In the genomic region with DNA sequence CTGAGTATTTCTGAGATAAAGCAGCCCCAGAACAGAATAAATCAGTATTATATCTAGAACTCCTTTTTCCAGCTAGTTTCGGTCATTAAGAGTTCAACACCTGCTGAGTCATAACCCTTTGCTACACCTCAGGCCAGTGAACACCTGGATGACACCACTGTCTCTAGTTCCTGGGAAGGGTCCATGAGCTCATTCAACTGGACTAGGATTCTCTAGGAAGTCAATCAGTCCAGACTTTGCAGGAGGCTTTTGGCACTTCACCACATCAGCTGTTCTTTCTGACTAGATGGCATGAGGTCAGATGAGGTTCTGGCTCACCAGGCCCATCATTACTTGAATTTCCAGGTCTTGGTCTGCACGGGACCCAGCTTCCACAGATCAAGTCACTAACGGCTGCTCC, we compare ENCODE assay signal across 22 cellular contexts. TPM values are rescaled to one million over a fixed set of nuclear protein-coding genes. Genes with fewer than 3 reads are reported as not detected.
DNase-seq lines count a peak whose midpoint lies in the region; FAIRE-seq and TF ChIP-seq lines count a peak whose summit lies in the region.
"Had no signal": no experiment of that assay in that cellular context is flagged by ENCODE, and none has a peak within 500 bp of the region (broad histone marks: within the 10 kb centered on the region; RNA-seq: fewer than 3 reads in every experiment).

No MANE protein-coding gene starts in this region.

- TF ChIP-seq CTCF in MCF 10A (IDR thresholded peaks at IDR 0.05; ENCODE audit: unreplicated experiment) (no peak), breast epithelium (IDR thresholded peaks at IDR 0.05) (no peak), mammary epithelial cell (conservative IDR thresholded peaks at IDR 0.05 in 1 of 2, IDR thresholded peaks at IDR 0.05 in 1 of 2; ENCODE audit: extremely low read depth in 1 of 2, insufficient read depth in 1 of 2, low read depth in 1 of 2, low read length in 2 of 2) (no peak), keratinocyte (optimal IDR thresholded peaks at IDR 0.05 in 1 of 3, IDR thresholded peaks at IDR 0.05 in 1 of 3, conservative IDR thresholded peaks at IDR 0.05 in 1 of 3; ENCODE audit: extremely low read depth in 1 of 3, insufficient read depth in 2 of 3, low read length in 3 of 3) (no peak)

- H3K27me3 ChIP-seq in breast epithelium, result no peaks in the 10 kb centered on the region
- H3K27me3 ChIP-seq in mammary epithelial cell (ENCODE audit: insufficient read depth, low read length), result no peaks in the 10 kb centered on the region
- H3K27me3 ChIP-seq in keratinocyte (ENCODE audit: control insufficient read depth, extremely low read depth, insufficient read depth, low read length), result no peaks in the 10 kb centered on the region

- H3K9me3 ChIP-seq in breast epithelium (peaks cover 0 to 5% of the 10 kb centered on the region in 2 donors), mammary epithelial cell (replicated peaks; ENCODE audit: insufficient read depth, low read length) (peaks cover 3% of the 10 kb centered on the region), keratinocyte (ENCODE audit: control insufficient read depth, low read depth, low read length) (no peaks in the 10 kb centered on the region)
- H3K9me3 ChIP-seq: HAP-1 had no signal

- H3K4me1 ChIP-seq in breast epithelium (no peaks in the 10 kb centered on the region), mammary epithelial cell (ENCODE audit: insufficient read depth, low read length) (no peaks in the 10 kb centered on the region), keratinocyte (ENCODE audit: control insufficient read depth, extremely low read depth, insufficient read depth, low read length) (peaks cover 17% of the 10 kb centered on the region)
- H3K4me1 ChIP-seq: A549, HAP-1 had no signal

- TF ChIP-seq POLR2A in breast epithelium (IDR thresholded peaks at IDR 0.05), result no peak

- CTCF ChIA-PET in MCF 10A (lab: Yijun Ruan, JAX), result interaction anchor here (0.7 to 1.2 kb wide), 2 partner anchors 12 to 253 kb away, joined by 3 read pairs; no protein-coding TSS in a partner anchor
- CTCF ChIA-PET in mammary epithelial cell (lab: Charles Lee; ENCODE audit: low non-redundant PET), result no interaction called here

- H2AFZ ChIP-seq in mammary epithelial cell (ENCODE audit: low read depth, low read length) (no peak overlapping the region), keratinocyte (ENCODE audit: control insufficient read depth, low read length) (no peak overlapping the region)
- H2AFZ ChIP-seq: GM23248 had no signal

- H4K20me1 ChIP-seq in mammary epithelial cell (ENCODE audit: insufficient read depth, low read length) (no peaks in the 10 kb centered on the region), keratinocyte (ENCODE audit: control insufficient read depth, extremely low read depth, insufficient read depth, low read length) (no peaks in the 10 kb centered on the region)

- H3K27ac ChIP-seq in breast epithelium, result no peak overlapping the region
- H3K27ac ChIP-seq in mammary epithelial cell (ENCODE audit: insufficient read depth, low read depth, low read length), result no peak overlapping the region
- H3K27ac ChIP-seq in keratinocyte (ENCODE audit: control insufficient read depth, insufficient read depth, low read length), result no peak overlapping the region
- H3K27ac ChIP-seq: 22Rv1, A549, C4-2B, GM23248, HL-60 had no signal

- dilution Hi-C loops in mammary epithelial cell (cut with HindIII; ENCODE audit: low sequenced_read_pairs), result no loop called here
- dilution Hi-C loops in keratinocyte (cut with MboI; ENCODE audit: extremely low pct_ligation_motif_present, low sequenced_read_pairs), result no loop called here

- DNase-seq in MCF 10A (ENCODE audit: unreplicated experiment), result peak; percentile 20
- DNase-seq in breast epithelium (ENCODE audit: low spot score in 2 of 2), result no peak
- DNase-seq in mammary epithelial cell, result peak; percentile 31
- no peak for DNase-seq in keratinocyte (ENCODE audit: low read depth, low spot score)
- DNase-seq in urothelium cell line (ENCODE audit: low spot score), result no peak
- DNase-seq in stimulated activated CD4-positive, alpha-beta T cell treated with anti-CD3 and anti-CD28 coated beads, Interleukin-1b, Interleukin-23, amount 100 ng/mL, for 48 hours, result no peak
- no peak for DNase-seq in NCI-H226
- no peak for DNase-seq in effector CD8-positive, alpha-beta T cell (lab: John Stamatoyannopoulos, UW)
- DNase-seq: AML-193; CD4-positive, alpha-beta memory T cell; GM23248 had no signal

- POLR2A ChIA-PET in MCF 10A (lab: Yijun Ruan, JAX), result no interaction called here

- no peak overlapping the region for H3K27ac Mint-ChIP-seq in MCF 10A (ENCODE audit: low read depth, unreplicated experiment)
- H3K27ac Mint-ChIP-seq: CD4-positive, alpha-beta memory T cell had no signal

- intact Hi-C loops in MCF 10A (cut with micrococcal nuclease) (no loop called here), breast epithelium (cut with DNase I; ENCODE audit: low total_unique reads) (no loop called here), mammary epithelial cell (cut with micrococcal nuclease) (no loop called here)

- H3K79me2 ChIP-seq in mammary epithelial cell (ENCODE audit: insufficient read depth, low read length) (no peaks in the 10 kb centered on the region), keratinocyte (ENCODE audit: control insufficient read depth, insufficient read depth, low read length) (no peaks in the 10 kb centered on the region)

- H3K4me2 ChIP-seq in mammary epithelial cell (ENCODE audit: insufficient read depth, low read depth, low read length) (no peak overlapping the region), keratinocyte (ENCODE audit: control insufficient read depth, extremely low read depth, insufficient read depth, low read depth, low read length) (no peak overlapping the region)
- H3K4me2 ChIP-seq: A549 had no signal

- H3K4me3 ChIP-seq in breast epithelium, result no peak overlapping the region
- no peak overlapping the region for H3K4me3 ChIP-seq in mammary epithelial cell (replicated peaks in 1 of 3; ENCODE audit: insufficient read depth in 1 of 3, low read depth in 2 of 3, low read length in 3 of 3)
- no peak overlapping the region for H3K4me3 ChIP-seq in keratinocyte (ENCODE audit: control insufficient read depth in 2 of 3, extremely low read depth in 1 of 3, insufficient read depth in 2 of 3, low read depth in 1 of 3, low read length in 3 of 3)
- H3K4me3 ChIP-seq: A549, GM23248, HAP-1 had no signal

- H3K36me3 ChIP-seq in breast epithelium (no peaks in the 10 kb centered on the region), mammary epithelial cell (ENCODE audit: insufficient read depth, low read length) (no peaks in the 10 kb centered on the region), keratinocyte (ENCODE audit: control insufficient read depth in 2 of 2, extremely low read depth in 1 of 2, insufficient read depth in 2 of 2, low read length in 2 of 2) (no peaks in the 10 kb centered on the region)
- H3K36me3 ChIP-seq: HAP-1 had no signal

- no peaks in the 10 kb centered on the region for H3K36me3 Mint-ChIP-seq in MCF 10A (ENCODE audit: insufficient read depth, unreplicated experiment)
- H3K36me3 Mint-ChIP-seq: CD4-positive, alpha-beta memory T cell had no signal

- in situ Hi-C loops in mammary epithelial cell (cut with MboI; ENCODE audit: low sequenced_read_pairs in 2 of 2), result no loop called here

- H3K4me3 Mint-ChIP-seq in MCF 10A (ENCODE audit: unreplicated experiment), result no peak overlapping the region
- H3K4me3 Mint-ChIP-seq: CD4-positive, alpha-beta memory T cell had no signal

- H3K9me3 Mint-ChIP-seq in MCF 10A (ENCODE audit: unreplicated experiment), result peaks cover 10% of the 10 kb centered on the region

- H3K9me1 ChIP-seq in keratinocyte (ENCODE audit: control insufficient read depth, extremely low read depth, insufficient read depth, low read length), result no peaks in the 10 kb centered on the region

- peaks cover 14% of the 10 kb centered on the region for H3K4me1 Mint-ChIP-seq in MCF 10A (ENCODE audit: insufficient read depth, unreplicated experiment)
- H3K4me1 Mint-ChIP-seq: CD4-positive, alpha-beta memory T cell had no signal

- H3K9ac ChIP-seq in mammary epithelial cell (ENCODE audit: insufficient read depth, low read length) (no peak overlapping the region), keratinocyte (ENCODE audit: control insufficient read depth, extremely low read depth, insufficient read depth, low read length) (no peak overlapping the region)
- H3K9ac ChIP-seq: GM23248 had no signal

- WGBS in mammary epithelial cell (ENCODE audit: low coverage, missing lambda C conversion rate), result 55% methylated on average over 3 of the region's 3 CpGs

- no peaks in the 10 kb centered on the region for H3K27me3 Mint-ChIP-seq in MCF 10A (ENCODE audit: insufficient read depth, unreplicated experiment)
- H3K27me3 Mint-ChIP-seq: CD4-positive, alpha-beta memory T cell had no signal

- no TSS peak for BruUV-seq in MCF 10A (replicated peaks; lab: Mats Ljungman, UMichigan)
- BruUV-seq in mammary epithelial cell (replicated peaks; lab: Mats Ljungman, UMichigan), result no TSS peak

- peak; percentile 67 for FAIRE-seq in keratinocyte (lab: Jason Lieb, UNC)
- peak; percentile 63 for FAIRE-seq in urothelium cell line (lab: Jason Lieb, UNC)
- FAIRE-seq: A549, G401.6, GM12891, GM19239 had no signal

RNA-seq across cellular contexts. Expression of gene SLC39A12, which starts 11.7 kb away (rescaled TPM):
- total RNA-seq in MCF 10A (2022) (not detected in 2 replicates), breast epithelium (under 1 TPM; under 0.01 to 0.88 (median 0.16) TPM), mammary epithelial cell (not detected)
- polyA plus RNA-seq in mammary epithelial cell (not detected), keratinocyte (0.03 to 0.13 TPM (median 0.07 TPM) in 3 replicates)
- polyA minus RNA-seq in mammary epithelial cell (not detected), keratinocyte (0.07 to 0.16 TPM in 2 of 3 replicates, not detected in the other)
- not detected for polyA plus RNA-seq in keratinocyte (2011; ENCODE audit: low read depth)
- polyA plus RNA-seq in keratinocyte (2011; cell fraction: cytosol; rRNA removed), result 0.04 and 0.09 TPM in 2 replicates
- 0.07 and 0.08 TPM in 2 replicates for polyA plus RNA-seq in keratinocyte (2011; cell fraction: nucleus; rRNA removed)
- not detected in 2 replicates for polyA plus RNA-seq in keratinocyte (2012; ENCODE audit: low replicate concordance)
- not detected for polyA minus RNA-seq in keratinocyte (2011; cell fraction: cytosol; rRNA and poly(A)+ RNA removed)
- polyA minus RNA-seq in keratinocyte (2011; cell fraction: nucleus; rRNA and poly(A)+ RNA removed), result not detected in 2 replicates
- total RNA-seq: CD4-positive, alpha-beta memory T cell; GM23248; H4; HT1080 had no signal
- polyA plus RNA-seq: A549; BJ; CD4-positive, alpha-beta memory T cell; GM23248 had no signal

Comparison
In these comparisons a context has a peak if more than half of its experiments do, and no peak if none do; other contexts are left out.
1. DNase-seq: peak in MCF 10A (single experiment) and mammary epithelial cell (single experiment); none in breast epithelium (0 of 2), keratinocyte (single experiment), urothelium cell line (single experiment), stimulated activated CD4-positive, alpha-beta T cell treated with anti-CD3 and anti-CD28 coated beads, Interleukin-1b, Interleukin-23, amount 100 ng/mL, for 48 hours (single experiment), NCI-H226 (single experiment) and effector CD8-positive, alpha-beta T cell (single experiment).